In the genomic region with DNA sequence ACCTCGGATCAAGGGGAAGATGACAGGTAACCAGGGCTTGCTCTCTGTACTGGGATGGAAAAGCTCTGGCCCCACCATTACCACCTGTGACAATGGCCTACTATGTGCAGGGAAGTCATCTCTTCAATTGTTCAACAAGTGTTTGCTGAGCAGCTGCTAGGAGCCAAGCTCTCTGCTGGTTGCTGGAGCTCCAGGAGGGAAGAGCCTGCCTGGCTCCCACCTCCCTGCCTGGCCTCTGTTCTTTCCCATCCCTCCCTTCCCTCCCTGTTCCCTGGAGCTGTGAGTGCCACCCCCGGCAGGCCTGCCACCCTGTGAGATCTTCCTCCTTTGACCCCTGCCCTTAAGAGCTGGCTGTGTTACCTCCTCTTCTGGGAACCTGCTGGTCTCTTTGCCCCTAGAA, we compare ENCODE assay signal across 11 cellular contexts. TPM values are rescaled to one million over a fixed set of nuclear protein-coding genes. Genes with fewer than 3 reads are reported as not detected.
DNase-seq lines count a peak whose midpoint lies in the region; ATAC-seq and TF ChIP-seq lines count a peak whose summit lies in the region.
"Had no signal": no experiment of that assay in that cellular context is flagged by ENCODE, and none has a peak within 500 bp of the region (broad histone marks: within the 10 kb centered on the region; RNA-seq: fewer than 3 reads in every experiment).

No MANE protein-coding gene starts in this region.

- no peaks in the 10 kb centered on the region for H4K20me1 ChIP-seq in HCT116 (ENCODE audit: insufficient read depth)
- no peaks in the 10 kb centered on the region for H4K20me1 ChIP-seq in neural progenitor cell (ENCODE audit: low read depth)

- BruUV-seq in HCT116 (replicated peaks; lab: Mats Ljungman, UMichigan): no TSS peak

- H3K4me2 ChIP-seq in HCT116 (ENCODE audit: low read length) (peak overlapping the region; percentile 56), neural progenitor cell (no peak overlapping the region)

- no peak for DNase-seq in activated CD4-positive, alpha-beta T cell treated with anti-CD3 and anti-CD28 coated beads, Interleukin-2, amount 10 ng/mL, durations not matched to agents 24 days and 14 days
- no peak for DNase-seq in activated CD4-positive, alpha-beta T cell treated with anti-CD3 and anti-CD28 coated beads, Interleukin-2, amount 50 U/mL, for 4 hours
- DNase-seq in HCT116 (ENCODE audit: low read depth, low spot score) (no peak), neural progenitor cell (ENCODE audit: low spot score) (no peak), endothelial cell (ENCODE audit: low spot score) (no peak), AG08395 (ENCODE audit: low spot score) (no peak)
- no peak for DNase-seq in activated T-helper 2 cell treated with anti-CD3 and anti-CD28 coated beads, Interferon-gamma antibody, Interleukin-2, Interleukin-4, amounts not matched to agents 10 μg/mL and 5 μg/mL and 100 μg/mL, durations not matched to agents 14 hours and 24 hours and 36 hours (ENCODE audit: low spot score)
- DNase-seq: activated gamma-delta T cell, NCI-H2107 had no signal

- H3K79me2 ChIP-seq in HCT116 (ENCODE audit: insufficient read depth, low read length) (no peaks in the 10 kb centered on the region), neural progenitor cell (ENCODE audit: low read depth) (no peaks in the 10 kb centered on the region)

- H3K36me3 ChIP-seq in HCT116 (ENCODE audit: control insufficient read depth in 1 of 2, insufficient read depth in 2 of 2, low read length in 2 of 2): no peaks in the 10 kb centered on the region
- H3K36me3 ChIP-seq in neural progenitor cell: no peaks in the 10 kb centered on the region
- H3K36me3 ChIP-seq: brain microvascular endothelial cell had no signal

- H3F3A ChIP-seq in neural progenitor cell (ENCODE audit: low read depth): peaks cover 18% of the 10 kb centered on the region

- peaks cover 49% of the 10 kb centered on the region for H3K4me1 Mint-ChIP-seq in activated CD4-positive, alpha-beta T cell treated with anti-CD3 and anti-CD28 coated beads, Interleukin-2, amount 10 ng/mL, durations not matched to agents 24 days and 14 days
- peaks cover 39% of the 10 kb centered on the region for H3K4me1 Mint-ChIP-seq in activated T-helper 2 cell treated with anti-CD3 and anti-CD28 coated beads, Interferon-gamma antibody, Interleukin-2, Interleukin-4, amounts not matched to agents 10 μg/mL and 5 μg/mL and 100 μg/mL, durations not matched to agents 14 hours and 24 hours and 36 hours (ENCODE audit: low read depth)
- H3K4me1 Mint-ChIP-seq in neural progenitor cell (peaks cover 22% of the 10 kb centered on the region), endothelial cell (ENCODE audit: unreplicated experiment) (no peaks in the 10 kb centered on the region)

- POLR2A ChIA-PET in HCT116 (lab: Charles Lee): interaction anchor here (0.7 to 2.4 kb wide), 3 partner anchors 11 to 259 kb away, joined by 3 to 7 read pairs (median 4); partner anchors contain the start of gene IER5L

- peak overlapping the region; percentile 79 for H3K4me3 Mint-ChIP-seq in activated CD4-positive, alpha-beta T cell treated with anti-CD3 and anti-CD28 coated beads, Interleukin-2, amount 10 ng/mL, durations not matched to agents 24 days and 14 days
- peak overlapping the region; percentile 77 for H3K4me3 Mint-ChIP-seq in activated T-helper 2 cell treated with anti-CD3 and anti-CD28 coated beads, Interferon-gamma antibody, Interleukin-2, Interleukin-4, amounts not matched to agents 10 μg/mL and 5 μg/mL and 100 μg/mL, durations not matched to agents 14 hours and 24 hours and 36 hours (ENCODE audit: low read depth)
- H3K4me3 Mint-ChIP-seq in neural progenitor cell (no peak overlapping the region), endothelial cell (ENCODE audit: unreplicated experiment) (no peak overlapping the region)

- H3K9me3 ChIP-seq in HCT116 (ENCODE audit: control insufficient read depth in 1 of 2, insufficient read depth in 1 of 2, low read depth in 1 of 2, low read length in 2 of 2) (no peaks in the 10 kb centered on the region), neural progenitor cell (ENCODE audit: low read depth) (no peaks in the 10 kb centered on the region)

- H3K9ac ChIP-seq in HCT116 (ENCODE audit: low read length) (no peak overlapping the region), neural progenitor cell (no peak overlapping the region)

- TF ChIP-seq CTCF in HCT116 (IDR thresholded peaks at IDR 0.05 in 2 of 3, conservative IDR thresholded peaks at IDR 0.05 in 1 of 3; ENCODE audit: borderline replicate concordance in 1 of 3, insufficient read depth in 1 of 3, low read depth in 2 of 3, low read length in 2 of 3) (no peak), neural progenitor cell (IDR thresholded peaks at IDR 0.05) (no peak), endothelial cell (IDR thresholded peaks at IDR 0.05; ENCODE audit: unreplicated experiment) (no peak)

- ATAC-seq in HCT116 (0 out of 2 replicates have a peak, but pooled peaks have one; percentile 30), HG03039 (IDR thresholded peaks at IDR 0.05; ENCODE audit: unreplicated experiment) (no peak)

- intact Hi-C loops in activated CD4-positive, alpha-beta T cell treated with anti-CD3 and anti-CD28 coated beads, Interleukin-2, amount 10 ng/mL, durations not matched to agents 24 days and 14 days (cut with micrococcal nuclease): loop anchor here (1.0 to 5.0 kb wide), 6 partner anchors 20 to 221 kb away; partner anchors contain the start of gene IER5L
- intact Hi-C loops in HCT116 (cut with micrococcal nuclease): no loop called here
- intact Hi-C loops in activated T-helper 2 cell treated with anti-CD3 and anti-CD28 coated beads, Interferon-gamma antibody, Interleukin-2, Interleukin-4, amounts not matched to agents 10 μg/mL and 5 μg/mL and 100 μg/mL, durations not matched to agents 14 hours and 24 hours and 36 hours (cut with micrococcal nuclease): loop anchor here (2.0 kb wide), 1 partner anchor 59 kb away; the partner anchor contains the start of gene IER5L

- no peak for TF ChIP-seq RAD21 in HCT116 (IDR thresholded peaks at IDR 0.05; ENCODE audit: low read depth)

- no peaks in the 10 kb centered on the region for H3K36me3 Mint-ChIP-seq in activated CD4-positive, alpha-beta T cell treated with anti-CD3 and anti-CD28 coated beads, Interleukin-2, amount 10 ng/mL, durations not matched to agents 24 days and 14 days (ENCODE audit: low read depth)
- peaks cover 3% of the 10 kb centered on the region for H3K36me3 Mint-ChIP-seq in activated T-helper 2 cell treated with anti-CD3 and anti-CD28 coated beads, Interferon-gamma antibody, Interleukin-2, Interleukin-4, amounts not matched to agents 10 μg/mL and 5 μg/mL and 100 μg/mL, durations not matched to agents 14 hours and 24 hours and 36 hours (ENCODE audit: low read depth)
- H3K36me3 Mint-ChIP-seq in neural progenitor cell (no peaks in the 10 kb centered on the region), endothelial cell (ENCODE audit: low read depth, unreplicated experiment) (no peaks in the 10 kb centered on the region)

- H3K4me1 ChIP-seq in HCT116 (ENCODE audit: control insufficient read depth in 1 of 2, insufficient read depth in 2 of 2, low read length in 2 of 2): peaks cover 8 to 21% of the 10 kb centered on the region in 2 experiments
- H3K4me1 ChIP-seq in neural progenitor cell: no peaks in the 10 kb centered on the region

- H3K27me3 ChIP-seq in HCT116 (ENCODE audit: insufficient read depth, low read length) (no peaks in the 10 kb centered on the region), neural progenitor cell (no peaks in the 10 kb centered on the region)
- H3K27me3 ChIP-seq: brain microvascular endothelial cell had no signal

- no peak for TF ChIP-seq POLR2A in HCT116 (IDR thresholded peaks at IDR 0.05; ENCODE audit: borderline replicate concordance, extremely low read depth, insufficient read depth, insufficient read length)

- H3K9me2 ChIP-seq in HCT116 (ENCODE audit: insufficient read depth): no peaks in the 10 kb centered on the region

- H3K27ac Mint-ChIP-seq in activated CD4-positive, alpha-beta T cell treated with anti-CD3 and anti-CD28 coated beads, Interleukin-2, amount 10 ng/mL, durations not matched to agents 24 days and 14 days: peak overlapping the region; percentile 92
- H3K27ac Mint-ChIP-seq in activated T-helper 2 cell treated with anti-CD3 and anti-CD28 coated beads, Interferon-gamma antibody, Interleukin-2, Interleukin-4, amounts not matched to agents 10 μg/mL and 5 μg/mL and 100 μg/mL, durations not matched to agents 14 hours and 24 hours and 36 hours: peak overlapping the region; percentile 89
- H3K27ac Mint-ChIP-seq in neural progenitor cell (peak overlapping the region; percentile 47), endothelial cell (ENCODE audit: unreplicated experiment) (no peak overlapping the region)

- H2AFZ ChIP-seq in HCT116 (ENCODE audit: low read depth, low read length, poor library complexity, severe bottlenecking): peak overlapping the region; percentile 56
- H2AFZ ChIP-seq in neural progenitor cell (replicated peaks): no peak overlapping the region

- no peak overlapping the region for H3K27ac ChIP-seq in HCT116 (ENCODE audit: low read depth, low read length)
- H3K27ac ChIP-seq in neural progenitor cell: no peak overlapping the region
- H3K27ac ChIP-seq: brain microvascular endothelial cell had no signal

- H3K27me3 Mint-ChIP-seq in activated CD4-positive, alpha-beta T cell treated with anti-CD3 and anti-CD28 coated beads, Interleukin-2, amount 10 ng/mL, durations not matched to agents 24 days and 14 days: no peaks in the 10 kb centered on the region
- no peaks in the 10 kb centered on the region for H3K27me3 Mint-ChIP-seq in activated T-helper 2 cell treated with anti-CD3 and anti-CD28 coated beads, Interferon-gamma antibody, Interleukin-2, Interleukin-4, amounts not matched to agents 10 μg/mL and 5 μg/mL and 100 μg/mL, durations not matched to agents 14 hours and 24 hours and 36 hours (ENCODE audit: low read depth)
- peaks cover 14% of the 10 kb centered on the region for H3K27me3 Mint-ChIP-seq in neural progenitor cell (ENCODE audit: insufficient read depth, low read depth)
- peaks cover 10% of the 10 kb centered on the region for H3K27me3 Mint-ChIP-seq in endothelial cell (ENCODE audit: unreplicated experiment)

- RAD21 ChIA-PET in HCT116 (lab: Charles Lee; ENCODE audit: low non-redundant PET in 1 of 2, low total read pairs in 2 of 2, uncharacterized antibody in 2 of 2, unreplicated experiment in 2 of 2): no interaction called here

- peaks cover 6% of the 10 kb centered on the region for H3K9me3 Mint-ChIP-seq in activated CD4-positive, alpha-beta T cell treated with anti-CD3 and anti-CD28 coated beads, Interleukin-2, amount 10 ng/mL, durations not matched to agents 24 days and 14 days
- H3K9me3 Mint-ChIP-seq in activated T-helper 2 cell treated with anti-CD3 and anti-CD28 coated beads, Interferon-gamma antibody, Interleukin-2, Interleukin-4, amounts not matched to agents 10 μg/mL and 5 μg/mL and 100 μg/mL, durations not matched to agents 14 hours and 24 hours and 36 hours: peaks cover 9% of the 10 kb centered on the region
- H3K9me3 Mint-ChIP-seq in neural progenitor cell (peaks cover 2% of the 10 kb centered on the region), endothelial cell (ENCODE audit: unreplicated experiment) (no peaks in the 10 kb centered on the region)

- CTCF ChIA-PET in HCT116 (lab: Charles Lee): interaction anchor here (1.1 kb wide), 1 partner anchor 94 kb away, joined by 3 read pairs; no protein-coding TSS in a partner anchor

- no peak overlapping the region for H3K4me3 ChIP-seq in HCT116 (replicated peaks in 1 of 2; ENCODE audit: low read depth in 1 of 2, low read length in 2 of 2)
- H3K4me3 ChIP-seq in neural progenitor cell: no peak overlapping the region

RNA-seq across cellular contexts. Expression of gene IER5L, which starts 59.7 kb away (rescaled TPM):
- 11.7 and 12.2 TPM in 2 replicates for total RNA-seq in activated CD4-positive, alpha-beta T cell treated with anti-CD3 and anti-CD28 coated beads, Interleukin-2, amount 10 ng/mL, durations not matched to agents 24 days and 14 days
- total RNA-seq in HCT116 (2021; ENCODE audit: unreplicated experiment) (195 TPM), neural progenitor cell (ENCODE audit: low replicate concordance) (12.2 and 32.7 TPM in 2 replicates), endothelial cell (ENCODE audit: unreplicated experiment) (5.2 TPM)
- 89.2 and 104 TPM in 2 replicates for polyA plus RNA-seq in HCT116 (2012)
- 8.6 and 9.3 TPM in 2 replicates for total RNA-seq in activated T-helper 2 cell treated with anti-CD3 and anti-CD28 coated beads, Interferon-gamma antibody, Interleukin-2, Interleukin-4, amounts not matched to agents 10 μg/mL and 5 μg/mL and 100 μg/mL, durations not matched to agents 14 hours and 24 hours and 36 hours

Comparison
In these comparisons a context has a peak if more than half of its experiments do, and no peak if none do; other contexts are left out.
1. H3K4me3 Mint-ChIP-seq: peak in activated CD4-positive, alpha-beta T cell treated with anti-CD3 and anti-CD28 coated beads, Interleukin-2, amount 10 ng/mL, durations not matched to agents 24 days and 14 days (single experiment) and activated T-helper 2 cell treated with anti-CD3 and anti-CD28 coated beads, Interferon-gamma antibody, Interleukin-2, Interleukin-4, amounts not matched to agents 10 μg/mL and 5 μg/mL and 100 μg/mL, durations not matched to agents 14 hours and 24 hours and 36 hours (single experiment); none in neural progenitor cell (single experiment) and endothelial cell (single experiment).